9 cellular contexts compared by ENCODE assay signal in the genomic region with DNA sequence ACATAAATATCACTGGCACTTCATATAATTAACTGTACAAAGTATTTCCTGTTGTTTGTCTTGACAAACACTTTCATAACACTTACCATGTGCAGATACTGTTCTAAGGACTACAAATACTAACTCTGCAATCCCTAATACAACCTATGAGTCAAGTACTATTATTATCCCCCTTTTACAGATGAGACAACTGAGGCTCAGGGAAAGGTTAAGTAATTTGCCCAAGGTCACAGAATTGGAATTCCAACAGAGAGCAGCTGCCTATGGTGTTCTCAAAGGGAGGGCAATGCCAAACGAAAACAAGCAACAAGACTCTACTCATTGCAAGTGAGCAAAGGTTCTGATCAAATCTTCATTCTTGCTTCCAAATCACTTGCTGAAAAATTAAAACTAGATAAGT.
DNase-seq lines count a peak whose midpoint lies in the region; ATAC-seq and TF ChIP-seq lines count a peak whose summit lies in the region.
"Had no signal": no experiment of that assay in that cellular context is flagged by ENCODE, and none has a peak within 500 bp of the region (broad histone marks: within the 10 kb centered on the region; RNA-seq: fewer than 3 reads in every experiment).

No MANE protein-coding gene starts in this region.

- no peaks in the 10 kb centered on the region for H3K9me3 Mint-ChIP-seq in type B pancreatic cell
- H3K9me3 Mint-ChIP-seq: activated CD4-positive, alpha-beta memory T cell treated with anti-CD3 and anti-CD28 coated beads for 36 hours; activated naive CD4-positive, alpha-beta T cell treated with anti-CD3 and anti-CD28 coated beads for 36 hours had no signal

- no peak for DNase-seq in PC-9
- no peak for DNase-seq in esophagus muscularis mucosa (ENCODE audit: extremely low spot score)
- no peak for DNase-seq in omental fat pad (ENCODE audit: low spot score)
- no peak for DNase-seq in type B pancreatic cell (ENCODE audit: extremely low spot score, unreplicated experiment)
- DNase-seq in globus pallidus (ENCODE audit: low spot score) = no peak
- DNase-seq in glomerular visceral epithelial cell (ENCODE audit: extremely low spot score) = no peak
- DNase-seq in dedifferentiated amniotic fluid mesenchymal stem cell (ENCODE audit: extremely low spot score) = no peak
- DNase-seq: activated CD4-positive, alpha-beta memory T cell treated with anti-CD3 and anti-CD28 coated beads for 36 hours; activated naive CD4-positive, alpha-beta T cell treated with anti-CD3 and anti-CD28 coated beads for 36 hours had no signal

- H3K36me3 ChIP-seq in PC-9 (ENCODE audit: low read depth) = no peaks in the 10 kb centered on the region
- no peaks in the 10 kb centered on the region for H3K36me3 ChIP-seq in esophagus muscularis mucosa

- H3K79me2 ChIP-seq in PC-9 (ENCODE audit: low read depth) = peaks cover 45% of the 10 kb centered on the region

- no peaks in the 10 kb centered on the region for H3K9me3 ChIP-seq in PC-9 (ENCODE audit: insufficient read depth, low read depth)
- no peaks in the 10 kb centered on the region for H3K9me3 ChIP-seq in esophagus muscularis mucosa

- peak overlapping the region; percentile 75 for H3K4me2 ChIP-seq in PC-9

- peaks cover 4% of the 10 kb centered on the region for H3K36me3 Mint-ChIP-seq in type B pancreatic cell
- H3K36me3 Mint-ChIP-seq: activated CD4-positive, alpha-beta memory T cell treated with anti-CD3 and anti-CD28 coated beads for 36 hours had no signal

- peaks cover 55% of the 10 kb centered on the region for H3K4me1 Mint-ChIP-seq in type B pancreatic cell (ENCODE audit: unreplicated experiment)

- H2AFZ ChIP-seq in PC-9 = no peak overlapping the region

- TF ChIP-seq POLR2A in esophagus muscularis mucosa (IDR thresholded peaks at IDR 0.05; ENCODE audit: low read depth) = no peak

- peaks cover 64% of the 10 kb centered on the region for H3K4me1 ChIP-seq in PC-9 (replicated peaks; ENCODE audit: insufficient read depth)
- H3K4me1 ChIP-seq in esophagus muscularis mucosa = peaks cover 33 to 49% (median 41%) of the 10 kb centered on the region in 4 donors

- H3K9me2 ChIP-seq in PC-9 (ENCODE audit: insufficient read depth) = no peaks in the 10 kb centered on the region

- H3K27me3 Mint-ChIP-seq in type B pancreatic cell = no peaks in the 10 kb centered on the region

- WGBS in esophagus muscularis mucosa = 76% methylated on average over 1 of the region's 1 CpG

- POLR2A ChIA-PET in PC-9 (lab: Charles Lee; ENCODE audit: unreplicated experiment) = interaction anchor here (1.2 kb wide), 1 partner anchor 84 kb away, joined by 8 read pairs; no protein-coding TSS in a partner anchor

- CTCF ChIA-PET in PC-9 (lab: Charles Lee) = no interaction called here

- peaks cover 49% of the 10 kb centered on the region for H3F3A ChIP-seq in PC-9 (ENCODE audit: insufficient read depth, low read depth)

- BruUV-seq in PC-9 (replicated peaks; lab: Mats Ljungman, UMichigan) = TSS peak; percentile 85

- H4K20me1 ChIP-seq in PC-9 (ENCODE audit: insufficient read depth) = no peaks in the 10 kb centered on the region

- peak; percentile 14 for ATAC-seq in omental fat pad (ENCODE audit: low FRiP score)

- TF ChIP-seq CTCF in PC-9 (conservative IDR thresholded peaks at IDR 0.05) (no peak), esophagus muscularis mucosa (IDR thresholded peaks at IDR 0.05) (no peak), omental fat pad (IDR thresholded peaks at IDR 0.05) (no peak), type B pancreatic cell (conservative IDR thresholded peaks at IDR 0.05) (no peak)

- H3K27ac ChIP-seq in PC-9 (peak overlapping the region; percentile 100), esophagus muscularis mucosa (replicated peaks in 1 of 4) (peak overlapping the region; percentile 32 to 45 (median 40))

- peak overlapping the region; percentile 99 for H3K27ac Mint-ChIP-seq in type B pancreatic cell
- H3K27ac Mint-ChIP-seq: activated CD4-positive, alpha-beta memory T cell treated with anti-CD3 and anti-CD28 coated beads for 36 hours; activated naive CD4-positive, alpha-beta T cell treated with anti-CD3 and anti-CD28 coated beads for 36 hours had no signal

- intact Hi-C loops in PC-9 (cut with micrococcal nuclease; ENCODE audit: unreplicated experiment) (loop anchor here (1.0 to 5.0 kb wide), 8 partner anchors 11 to 186 kb away; no protein-coding TSS in a partner anchor), esophagus muscularis mucosa (cut with DNase I) (no loop called here)

- no peak for TF ChIP-seq EP300 in esophagus muscularis mucosa (IDR thresholded peaks at IDR 0.05)

- H3K4me3 Mint-ChIP-seq in type B pancreatic cell = peak overlapping the region; percentile 79
- H3K4me3 Mint-ChIP-seq: activated CD4-positive, alpha-beta memory T cell treated with anti-CD3 and anti-CD28 coated beads for 36 hours; activated naive CD4-positive, alpha-beta T cell treated with anti-CD3 and anti-CD28 coated beads for 36 hours had no signal

- H3K4me3 ChIP-seq in PC-9 (peak overlapping the region; percentile 9; the same call in 1 of the 2 replicates), esophagus muscularis mucosa (no peak overlapping the region)

- H3K27me3 ChIP-seq in PC-9 (ENCODE audit: insufficient read depth, low read depth) = no peaks in the 10 kb centered on the region
- H3K27me3 ChIP-seq in esophagus muscularis mucosa = no peaks in the 10 kb centered on the region
